In the genomic region with DNA sequence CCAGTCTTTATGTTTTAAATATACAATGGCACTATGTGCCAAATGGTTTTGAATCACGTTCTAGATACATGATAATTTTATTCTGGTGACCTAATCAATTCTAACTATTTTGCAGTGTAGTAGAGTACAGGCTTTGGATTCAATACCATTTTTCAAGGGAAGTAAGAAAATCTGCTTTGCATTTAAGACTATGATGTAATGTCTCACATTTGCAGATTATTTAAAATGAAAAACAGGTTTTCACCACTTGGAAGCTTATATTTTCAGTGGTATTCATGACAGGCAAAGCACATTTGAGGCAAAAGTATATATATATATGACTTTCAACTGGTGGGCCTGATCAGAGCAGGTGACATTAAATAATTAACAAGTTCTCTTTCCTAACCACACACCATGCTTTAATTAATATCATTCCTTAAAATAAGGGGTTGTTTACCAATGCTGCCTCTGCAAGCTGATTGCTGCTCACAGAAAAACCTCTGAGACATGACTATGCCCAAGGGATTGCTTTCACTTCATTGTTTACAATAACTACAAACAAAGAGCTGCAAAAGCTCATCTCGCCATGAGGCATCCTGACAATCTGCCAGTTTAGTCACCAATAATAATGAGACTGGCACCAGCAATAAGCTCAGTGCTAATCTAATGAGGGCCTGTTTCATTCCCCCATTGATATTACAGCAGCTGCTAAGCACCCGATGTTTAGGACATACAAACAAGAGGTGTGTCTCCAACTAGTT, we compare ENCODE assay signal across 14 cellular contexts.
DNase-seq lines count a peak whose midpoint lies in the region; ATAC-seq and TF ChIP-seq lines count a peak whose summit lies in the region.
"Had no signal": no experiment of that assay in that cellular context is flagged by ENCODE, and none has a peak within 500 bp of the region (broad histone marks: within the 10 kb centered on the region; RNA-seq: fewer than 3 reads in every experiment).

No MANE protein-coding gene starts in this region.

- H3K4me1 ChIP-seq in mesenchymal stem cell (ENCODE audit: control insufficient read depth, insufficient read depth, low read depth, low read length) = no peaks in the 10 kb centered on the region
- no peaks in the 10 kb centered on the region for H3K4me1 ChIP-seq in psoas muscle
- H3K4me1 ChIP-seq: gastrocnemius medialis had no signal

- H3K23ac ChIP-seq in mesenchymal stem cell (ENCODE audit: low read length in 2 of 2) = no peak overlapping the region

- H2AFZ ChIP-seq in mesenchymal stem cell (ENCODE audit: low read depth, low read length) = no peak overlapping the region

- H3K27me3 ChIP-seq in mesenchymal stem cell (ENCODE audit: control insufficient read depth in 1 of 2, insufficient read depth in 1 of 2, low read length in 2 of 2) (no peaks in the 10 kb centered on the region), psoas muscle (ENCODE audit: insufficient read depth in 3 of 3, low read length in 2 of 3) (no peaks in the 10 kb centered on the region)
- H3K27me3 ChIP-seq: cardiac muscle cell, gastrocnemius medialis had no signal

- TF ChIP-seq CTCF in psoas muscle (IDR thresholded peaks at IDR 0.05) = no peak

- no peak overlapping the region for H4K8ac ChIP-seq in mesenchymal stem cell (ENCODE audit: low read length)

- H2AK5ac ChIP-seq in mesenchymal stem cell (ENCODE audit: low read length, severe bottlenecking) = no peak overlapping the region

- H3K9ac ChIP-seq in mesenchymal stem cell (ENCODE audit: low read length) = no peak overlapping the region

- peak; percentile 56 for DNase-seq in EH (ENCODE audit: low read depth)
- peak; percentile 93 for DNase-seq in NCI-H1694 treated with DMSO at 0.1 percent for 48 hours (lab: John Stamatoyannopoulos, UW)
- peak; percentile 76 for DNase-seq in mesenchymal stem cell
- no peak for DNase-seq in activated CD4-positive, alpha-beta T cell treated with anti-CD3 and anti-CD28 coated beads, Interleukin-2, amount 50 U/mL, for 1 hour
- DNase-seq in SKM-1 (lab: John Stamatoyannopoulos, UW; ENCODE audit: unreplicated experiment) = no peak
- DNase-seq in DMS79 treated with DMSO at 0.1 percent for 48 hours (lab: John Stamatoyannopoulos, UW) = no peak
- no peak for DNase-seq in psoas muscle
- DNase-seq: CD4-positive, alpha-beta T cell; gastrocnemius medialis; stimulated activated naive CD8-positive, alpha-beta T cell treated with anti-CD3 and anti-CD28 coated beads, Interleukin-15, Interleukin-2, amounts not matched to agents 100 U/mL and 50 U/mL, for 24 hours; T1000 had no signal

- 27% methylated on average over 2 of the region's 3 CpGs for WGBS in mesenchymal stem cell
- 54 to 65% (median 64%) methylated on average over 3 of the region's 3 CpGs for WGBS in psoas muscle, 3 donors

- no peak overlapping the region for H2BK5ac ChIP-seq in mesenchymal stem cell (ENCODE audit: low read depth, low read length, poor library complexity, severe bottlenecking)

- intact Hi-C loops in psoas muscle (cut with DNase I) = loop anchor here in 1 of 2 donors (10.0 kb wide), 1 partner anchor 1648 kb away; no protein-coding TSS in a partner anchor

- no peak overlapping the region for H4K91ac ChIP-seq in mesenchymal stem cell (ENCODE audit: low read length)

- H3K36me3 ChIP-seq in mesenchymal stem cell (ENCODE audit: control insufficient read depth in 1 of 2, insufficient read depth in 2 of 2, low read depth in 1 of 2, low read length in 2 of 2) (no peaks in the 10 kb centered on the region), psoas muscle (ENCODE audit: insufficient read depth in 1 of 2, low read depth in 1 of 2) (no peaks in the 10 kb centered on the region)
- H3K36me3 ChIP-seq: cardiac muscle cell, gastrocnemius medialis had no signal

- H3K4me3 ChIP-seq in mesenchymal stem cell (ENCODE audit: insufficient read depth in 1 of 2, low read depth in 1 of 2, low read length in 2 of 2) (no peak overlapping the region), psoas muscle (no peak overlapping the region)
- H3K4me3 ChIP-seq: cardiac muscle cell, gastrocnemius medialis had no signal

- peak; percentile 71 for ATAC-seq in SK-N-SH treated with all-trans-retinoic acid at 6 μM for 48 hours
- ATAC-seq in psoas muscle = no peak
- ATAC-seq: gastrocnemius medialis; left lobe of liver; stimulated activated naive CD8-positive, alpha-beta T cell treated with anti-CD3 and anti-CD28 coated beads, Interleukin-15, Interleukin-2, amounts not matched to agents 100 U/mL and 50 U/mL, for 24 hours had no signal

- no peak overlapping the region for H3K18ac ChIP-seq in mesenchymal stem cell (ENCODE audit: low read depth in 1 of 2, low read length in 2 of 2)

- no peaks in the 10 kb centered on the region for H3K9me3 ChIP-seq in mesenchymal stem cell (ENCODE audit: control insufficient read depth, low read length)
- H3K9me3 ChIP-seq in psoas muscle = no peaks in the 10 kb centered on the region
- H3K9me3 ChIP-seq: gastrocnemius medialis had no signal

- H3K79me1 ChIP-seq in mesenchymal stem cell (replicated peaks; ENCODE audit: low read length, poor library complexity, severe bottlenecking) = no peaks in the 10 kb centered on the region

- H2BK12ac ChIP-seq in mesenchymal stem cell (ENCODE audit: low read length in 2 of 2) = peak overlapping the region in 1 of 2 experiments; percentile 3

- H3K4ac ChIP-seq in mesenchymal stem cell (ENCODE audit: low read depth in 1 of 2, low read length in 2 of 2) = no peak overlapping the region

- no peak overlapping the region for H3K27ac ChIP-seq in mesenchymal stem cell (ENCODE audit: low read length, poor library complexity, severe bottlenecking)
- H3K27ac ChIP-seq in psoas muscle = no peak overlapping the region
- H3K27ac ChIP-seq: cardiac muscle cell, gastrocnemius medialis had no signal

- no peak overlapping the region for H2BK120ac ChIP-seq in mesenchymal stem cell (ENCODE audit: low read depth, low read length)

- no peak overlapping the region for H3K14ac ChIP-seq in mesenchymal stem cell (ENCODE audit: low read length in 2 of 2)

- no peak overlapping the region for H2BK15ac ChIP-seq in mesenchymal stem cell (ENCODE audit: low read depth, poor library complexity, severe bottlenecking)

- H3K4me2 ChIP-seq in mesenchymal stem cell (ENCODE audit: low read length, poor library complexity, severe bottlenecking) = no peak overlapping the region

TF ChIP-seq in SK-N-SH treated with all-trans-retinoic acid at 6 μM for 48 hours, 23 proteins besides CTCF, POLR2A, EP300 and RAD21 (continues in another document):
- TF ChIP-seq CSDC2 (CRISPR knock-in tag; IDR thresholded peaks at IDR 0.05) (no peak), BACH2 (CRISPR knock-in tag; IDR thresholded peaks at IDR 0.05; ENCODE audit: borderline replicate concordance) (no peak), CSRNP3 (CRISPR knock-in tag; IDR thresholded peaks at IDR 0.05) (no peak), OSR1 (CRISPR knock-in tag; IDR thresholded peaks at IDR 0.05) (no peak), ISL1 (CRISPR knock-in tag; IDR thresholded peaks at IDR 0.05) (no peak), ARNTL (CRISPR knock-in tag; IDR thresholded peaks at IDR 0.05; ENCODE audit: borderline replicate concordance, low read depth) (no peak), GLIS3 (CRISPR knock-in tag; IDR thresholded peaks at IDR 0.05) (no peak), ZFP30 (CRISPR knock-in tag; IDR thresholded peaks at IDR 0.05) (no peak), ESRRG (CRISPR knock-in tag; IDR thresholded peaks at IDR 0.05) (no peak), PPARA (CRISPR knock-in tag; IDR thresholded peaks at IDR 0.05; ENCODE audit: borderline replicate concordance) (no peak), ZNF70 (CRISPR knock-in tag; IDR thresholded peaks at IDR 0.05) (no peak), ZC3H10 (CRISPR knock-in tag; IDR thresholded peaks at IDR 0.05) (no peak)
- TF ChIP-seq, protein P1, sequence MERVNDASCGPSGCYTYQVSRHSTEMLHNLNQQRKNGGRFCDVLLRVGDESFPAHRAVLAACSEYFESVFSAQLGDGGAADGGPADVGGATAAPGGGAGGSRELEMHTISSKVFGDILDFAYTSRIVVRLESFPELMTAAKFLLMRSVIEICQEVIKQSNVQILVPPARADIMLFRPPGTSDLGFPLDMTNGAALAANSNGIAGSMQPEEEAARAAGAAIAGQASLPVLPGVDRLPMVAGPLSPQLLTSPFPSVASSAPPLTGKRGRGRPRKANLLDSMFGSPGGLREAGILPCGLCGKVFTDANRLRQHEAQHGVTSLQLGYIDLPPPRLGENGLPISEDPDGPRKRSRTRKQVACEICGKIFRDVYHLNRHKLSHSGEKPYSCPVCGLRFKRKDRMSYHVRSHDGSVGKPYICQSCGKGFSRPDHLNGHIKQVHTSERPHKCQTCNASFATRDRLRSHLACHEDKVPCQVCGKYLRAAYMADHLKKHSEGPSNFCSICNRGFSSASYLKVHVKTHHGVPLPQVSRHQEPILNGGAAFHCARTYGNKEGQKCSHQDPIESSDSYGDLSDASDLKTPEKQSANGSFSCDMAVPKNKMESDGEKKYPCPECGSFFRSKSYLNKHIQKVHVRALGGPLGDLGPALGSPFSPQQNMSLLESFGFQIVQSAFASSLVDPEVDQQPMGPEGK (CRISPR knock-in tag; IDR thresholded peaks at IDR 0.05; ENCODE audit: borderline replicate concordance) = no peak
- TF ChIP-seq, protein P2, sequence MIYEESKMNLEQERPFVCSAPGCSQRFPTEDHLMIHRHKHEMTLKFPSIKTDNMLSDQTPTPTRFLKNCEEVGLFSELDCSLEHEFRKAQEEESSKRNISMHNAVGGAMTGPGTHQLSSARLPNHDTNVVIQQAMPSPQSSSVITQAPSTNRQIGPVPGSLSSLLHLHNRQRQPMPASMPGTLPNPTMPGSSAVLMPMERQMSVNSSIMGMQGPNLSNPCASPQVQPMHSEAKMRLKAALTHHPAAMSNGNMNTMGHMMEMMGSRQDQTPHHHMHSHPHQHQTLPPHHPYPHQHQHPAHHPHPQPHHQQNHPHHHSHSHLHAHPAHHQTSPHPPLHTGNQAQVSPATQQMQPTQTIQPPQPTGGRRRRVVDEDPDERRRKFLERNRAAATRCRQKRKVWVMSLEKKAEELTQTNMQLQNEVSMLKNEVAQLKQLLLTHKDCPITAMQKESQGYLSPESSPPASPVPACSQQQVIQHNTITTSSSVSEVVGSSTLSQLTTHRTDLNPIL (CRISPR knock-in tag; IDR thresholded peaks at IDR 0.05; ENCODE audit: low read depth) = no peak

Comparison
In these comparisons a context has a peak if more than half of its experiments do, and no peak if none do; other contexts are left out.
1. DNase-seq: peak in EH (single experiment), NCI-H1694 treated with DMSO at 0.1 percent for 48 hours (single experiment) and mesenchymal stem cell (single experiment); none in activated CD4-positive, alpha-beta T cell treated with anti-CD3 and anti-CD28 coated beads, Interleukin-2, amount 50 U/mL, for 1 hour (single experiment), SKM-1 (single experiment), DMS79 treated with DMSO at 0.1 percent for 48 hours (single experiment) and psoas muscle (0 of 2).